In genomic region chr16:58591083-58591482, GRCh38 we compare ENCODE assay signal across 19 cellular contexts. TPM values are rescaled to one million over a fixed set of nuclear protein-coding genes. Genes with fewer than 3 reads are reported as not detected.
DNase-seq lines count a peak whose midpoint lies in the region; ATAC-seq and TF ChIP-seq lines count a peak whose summit lies in the region.
"Had no signal": no experiment of that assay in that cellular context is flagged by ENCODE, and none has a peak within 500 bp of the region (broad histone marks: within the 10 kb centered on the region; RNA-seq: fewer than 3 reads in every experiment).

No MANE protein-coding gene starts in this region.

- peak in 1 of 2 donors; percentile 18 for TF ChIP-seq RAD21 in liver (IDR thresholded peaks at IDR 0.05)

- H3K9me3 ChIP-seq in mammary epithelial cell (replicated peaks; ENCODE audit: insufficient read depth, low read length) (no peaks in the 10 kb centered on the region), liver (ENCODE audit: control insufficient read depth in 4 of 4, low read length in 3 of 4) (no peaks in the 10 kb centered on the region)
- H3K9me3 ChIP-seq: Caco-2 had no signal

- H3K4me1 Mint-ChIP-seq in MCF 10A (ENCODE audit: insufficient read depth, unreplicated experiment) = no peaks in the 10 kb centered on the region
- no peaks in the 10 kb centered on the region for H3K4me1 Mint-ChIP-seq in activated T-helper 17 cell treated with anti-CD3 and anti-CD28 coated beads, Interleukin-2, amount 50 U/mL, for 72 hours
- peaks cover 33% of the 10 kb centered on the region for H3K4me1 Mint-ChIP-seq in stimulated activated memory B cell treated with anti-CD40 and anti-IgM and Interleukin-4, amounts not matched to agents 10 μg/mL and 1 μg/mL and 100 μg/mL, for 72 hours

- H3K36me3 Mint-ChIP-seq in MCF 10A (ENCODE audit: insufficient read depth, unreplicated experiment) = peaks cover 89% of the 10 kb centered on the region
- H3K36me3 Mint-ChIP-seq in activated T-helper 17 cell treated with anti-CD3 and anti-CD28 coated beads, Interleukin-2, amount 50 U/mL, for 72 hours (ENCODE audit: low read depth) = peaks cover 100% of the 10 kb centered on the region
- H3K36me3 Mint-ChIP-seq in stimulated activated memory B cell treated with anti-CD40 and anti-IgM and Interleukin-4, amounts not matched to agents 10 μg/mL and 1 μg/mL and 100 μg/mL, for 72 hours = peaks cover 67% of the 10 kb centered on the region

- TF ChIP-seq CTCF in MCF 10A (IDR thresholded peaks at IDR 0.05; ENCODE audit: unreplicated experiment) = no peak
- no peak for TF ChIP-seq CTCF in mammary epithelial cell (conservative IDR thresholded peaks at IDR 0.05 in 1 of 2, IDR thresholded peaks at IDR 0.05 in 1 of 2; ENCODE audit: extremely low read depth in 1 of 2, insufficient read depth in 1 of 2, low read depth in 1 of 2, low read length in 2 of 2)
- TF ChIP-seq CTCF in liver (IDR thresholded peaks at IDR 0.05; ENCODE audit: low read depth, low read length, missing input control) = no peak
- TF ChIP-seq CTCF in dorsolateral prefrontal cortex (IDR thresholded peaks at IDR 0.05 in 54 of 56, conservative IDR thresholded peaks at IDR 0.05 in 2 of 56; ENCODE audit: low read depth in 1 of 56, partially characterized antibody in 56 of 56) = no peak

- H3K27me3 ChIP-seq in mammary epithelial cell (ENCODE audit: insufficient read depth, low read length) (no peaks in the 10 kb centered on the region), liver (ENCODE audit: control insufficient read depth in 4 of 4, insufficient read depth in 4 of 4, low read length in 3 of 4) (no peaks in the 10 kb centered on the region), dorsolateral prefrontal cortex (no peaks in the 10 kb centered on the region)

- H3K79me2 ChIP-seq in mammary epithelial cell (ENCODE audit: insufficient read depth, low read length) = peaks cover 65% of the 10 kb centered on the region

- CTCF ChIA-PET in MCF 10A (lab: Yijun Ruan, JAX) = no interaction called here
- CTCF ChIA-PET in mammary epithelial cell (lab: Charles Lee; ENCODE audit: low non-redundant PET) = no interaction called here

- H3K27ac Mint-ChIP-seq in MCF 10A (ENCODE audit: low read depth, unreplicated experiment) = peak overlapping the region; percentile 64
- H3K27ac Mint-ChIP-seq in activated T-helper 17 cell treated with anti-CD3 and anti-CD28 coated beads, Interleukin-2, amount 50 U/mL, for 72 hours = peak overlapping the region; percentile 62
- H3K27ac Mint-ChIP-seq in stimulated activated memory B cell treated with anti-CD40 and anti-IgM and Interleukin-4, amounts not matched to agents 10 μg/mL and 1 μg/mL and 100 μg/mL, for 72 hours = peak overlapping the region; percentile 57

- no peaks in the 10 kb centered on the region for H4K20me1 ChIP-seq in mammary epithelial cell (ENCODE audit: insufficient read depth, low read length)

- H3K4me2 ChIP-seq in mammary epithelial cell (ENCODE audit: insufficient read depth, low read depth, low read length) = no peak overlapping the region

- intact Hi-C loops in MCF 10A (cut with micrococcal nuclease) = no loop called here
- intact Hi-C loops in mammary epithelial cell (cut with micrococcal nuclease) = loop anchor here (5.0 kb wide), 1 partner anchor 34 kb away; no protein-coding TSS in a partner anchor
- intact Hi-C loops in dorsolateral prefrontal cortex (cut with DNase I) = no loop called here

- H3K27ac ChIP-seq in mammary epithelial cell (ENCODE audit: insufficient read depth, low read depth, low read length) (no peak overlapping the region), liver (ENCODE audit: low read depth in 1 of 2, low read length in 2 of 2) (peak overlapping the region; percentile 17 to 45), dorsolateral prefrontal cortex (no peak overlapping the region)
- H3K27ac ChIP-seq: C4-2B, RWPE1 had no signal

- H3K4me3 ChIP-seq in mammary epithelial cell (replicated peaks in 1 of 3; ENCODE audit: insufficient read depth in 1 of 3, low read depth in 2 of 3, low read length in 3 of 3) = no peak overlapping the region
- H3K4me3 ChIP-seq in liver (ENCODE audit: low read depth in 1 of 3, low read length in 3 of 3) = no peak overlapping the region
- no peak overlapping the region for H3K4me3 ChIP-seq in dorsolateral prefrontal cortex
- H3K4me3 ChIP-seq: K562 had no signal

- DNase-seq in MCF 10A (ENCODE audit: unreplicated experiment) = no peak
- no peak for DNase-seq in mammary epithelial cell
- DNase-seq in dorsolateral prefrontal cortex = no peak
- no peak for DNase-seq in NCI-H748 (lab: John Stamatoyannopoulos, UW; ENCODE audit: unreplicated experiment)
- DNase-seq: Caco-2, DMS153, MV-4-11, NCI-H1417 treated with DMSO at 0.1 percent for 48 hours, NCI-H2029, NCI-H2171, NCI-H446 treated with DMSO at 0.1 percent for 48 hours, NCI-H748 treated with DMSO at 0.1 percent for 48 hours, PC-3 had no signal

- H3K36me3 ChIP-seq in mammary epithelial cell (ENCODE audit: insufficient read depth, low read length) (peaks cover 31% of the 10 kb centered on the region), liver (ENCODE audit: control insufficient read depth in 4 of 4, insufficient read depth in 3 of 4, low read depth in 1 of 4, low read length in 3 of 4) (peaks cover 0 to 39% (median 24%) of the 10 kb centered on the region in 4 donors)

- no peak for ATAC-seq in activated T-helper 17 cell treated with anti-CD3 and anti-CD28 coated beads, Interleukin-2, amount 50 U/mL, for 72 hours (replicated peaks)
- ATAC-seq in stimulated activated memory B cell treated with anti-CD40 and anti-IgM and Interleukin-4, amounts not matched to agents 10 μg/mL and 1 μg/mL and 100 μg/mL, for 72 hours = no peak
- ATAC-seq: K562, PC-3 had no signal

- no peak overlapping the region for H3K4me3 Mint-ChIP-seq in MCF 10A (ENCODE audit: unreplicated experiment)
- H3K4me3 Mint-ChIP-seq in activated T-helper 17 cell treated with anti-CD3 and anti-CD28 coated beads, Interleukin-2, amount 50 U/mL, for 72 hours = no peak overlapping the region
- H3K4me3 Mint-ChIP-seq in stimulated activated memory B cell treated with anti-CD40 and anti-IgM and Interleukin-4, amounts not matched to agents 10 μg/mL and 1 μg/mL and 100 μg/mL, for 72 hours = no peak overlapping the region

- no peak overlapping the region for H3K9ac ChIP-seq in mammary epithelial cell (ENCODE audit: insufficient read depth, low read length)
- H3K9ac ChIP-seq in liver (ENCODE audit: low read depth in 1 of 2, low read length in 2 of 2) = peak overlapping the region in 1 of 2 donors; percentile 58

- H3K4me1 ChIP-seq in mammary epithelial cell (ENCODE audit: insufficient read depth, low read length) (no peaks in the 10 kb centered on the region), liver (ENCODE audit: control insufficient read depth in 4 of 4, insufficient read depth in 4 of 4, low read length in 3 of 4) (peaks cover 4 to 23% (median 22%) of the 10 kb centered on the region in 4 donors)
- H3K4me1 ChIP-seq: Caco-2 had no signal

- H3K27me3 Mint-ChIP-seq in MCF 10A (ENCODE audit: insufficient read depth, unreplicated experiment) = no peaks in the 10 kb centered on the region
- no peaks in the 10 kb centered on the region for H3K27me3 Mint-ChIP-seq in activated T-helper 17 cell treated with anti-CD3 and anti-CD28 coated beads, Interleukin-2, amount 50 U/mL, for 72 hours
- H3K27me3 Mint-ChIP-seq in stimulated activated memory B cell treated with anti-CD40 and anti-IgM and Interleukin-4, amounts not matched to agents 10 μg/mL and 1 μg/mL and 100 μg/mL, for 72 hours = no peaks in the 10 kb centered on the region

- dilution Hi-C loops in mammary epithelial cell (cut with HindIII; ENCODE audit: low sequenced_read_pairs) = no loop called here

- no peak overlapping the region for H2AFZ ChIP-seq in mammary epithelial cell (ENCODE audit: low read depth, low read length)

- in situ Hi-C loops in mammary epithelial cell (cut with MboI; ENCODE audit: low sequenced_read_pairs in 2 of 2) = no loop called here

- WGBS in mammary epithelial cell (ENCODE audit: low coverage, missing lambda C conversion rate) = 50% methylated on average over 4 of the region's 4 CpGs
- WGBS in liver = 32% methylated on average over 4 of the region's 4 CpGs

- POLR2A ChIA-PET in MCF 10A (lab: Yijun Ruan, JAX) = interaction anchor here (1.1 kb wide), 1 partner anchor 48 kb away, joined by 3 read pairs; no protein-coding TSS in a partner anchor

- H3K9me3 Mint-ChIP-seq in MCF 10A (ENCODE audit: unreplicated experiment) = no peaks in the 10 kb centered on the region
- no peaks in the 10 kb centered on the region for H3K9me3 Mint-ChIP-seq in activated T-helper 17 cell treated with anti-CD3 and anti-CD28 coated beads, Interleukin-2, amount 50 U/mL, for 72 hours
- H3K9me3 Mint-ChIP-seq in stimulated activated memory B cell treated with anti-CD40 and anti-IgM and Interleukin-4, amounts not matched to agents 10 μg/mL and 1 μg/mL and 100 μg/mL, for 72 hours = no peaks in the 10 kb centered on the region

- BruUV-seq in MCF 10A (replicated peaks; lab: Mats Ljungman, UMichigan) = no TSS peak
- no TSS peak for BruUV-seq in mammary epithelial cell (replicated peaks; lab: Mats Ljungman, UMichigan)

TF ChIP-seq in liver, 16 proteins besides CTCF, POLR2A, EP300 and RAD21 (continues in another document):
- TF ChIP-seq MAX (IDR thresholded peaks at IDR 0.05) (peak; percentile 38), FOXA1 (IDR thresholded peaks at IDR 0.05) (no peak), NR2F2 (IDR thresholded peaks at IDR 0.05) (no peak), HNF4A (conservative IDR thresholded peaks at IDR 0.05) (peak; percentile 30 to 69), JUND (IDR thresholded peaks at IDR 0.05) (peak in 1 of 2 donors; percentile 32), SP1 (IDR thresholded peaks at IDR 0.05) (peak; percentile 13), TAF1 (conservative IDR thresholded peaks at IDR 0.05) (no peak), RXRA (IDR thresholded peaks at IDR 0.05) (peak; percentile 36 to 65)

RNA-seq across cellular contexts. Expression of gene CNOT1, which starts 38.5 kb away (rescaled TPM):
- total RNA-seq in MCF 10A (2022) = 201 and 219 TPM in 2 replicates
- 100 to 1,000 TPM; 159 to 191 TPM for total RNA-seq in mammary epithelial cell
- 115 TPM for polyA plus RNA-seq in mammary epithelial cell
- 324 TPM for polyA minus RNA-seq in mammary epithelial cell
- total RNA-seq in activated T-helper 17 cell treated with anti-CD3 and anti-CD28 coated beads, Interleukin-2, amount 50 U/mL, for 72 hours = 100 to 1,000 TPM; 258 to 299 TPM
- 100 to 1,000 TPM; 116 to 131 TPM for total RNA-seq in liver
- polyA plus RNA-seq in liver = 10 to 100 TPM; 34.0 to 40.8 TPM
- 100 to 1,000 TPM in 63 of 120 experiments, 10 to 100 TPM in 57; 71.0 to 135 (median 100) TPM for total RNA-seq in dorsolateral prefrontal cortex

Comparison
In these comparisons a context has a peak if more than half of its experiments do, and no peak if none do; other contexts are left out.
1. H3K27ac ChIP-seq: peak in liver (2 of 2); none in mammary epithelial cell (single experiment) and dorsolateral prefrontal cortex (0 of 59).
2. Peak in every context shown above with its lines, with median percentiles within 50 percentile points of each other: H3K27ac Mint-ChIP-seq.